In the genomic region with DNA sequence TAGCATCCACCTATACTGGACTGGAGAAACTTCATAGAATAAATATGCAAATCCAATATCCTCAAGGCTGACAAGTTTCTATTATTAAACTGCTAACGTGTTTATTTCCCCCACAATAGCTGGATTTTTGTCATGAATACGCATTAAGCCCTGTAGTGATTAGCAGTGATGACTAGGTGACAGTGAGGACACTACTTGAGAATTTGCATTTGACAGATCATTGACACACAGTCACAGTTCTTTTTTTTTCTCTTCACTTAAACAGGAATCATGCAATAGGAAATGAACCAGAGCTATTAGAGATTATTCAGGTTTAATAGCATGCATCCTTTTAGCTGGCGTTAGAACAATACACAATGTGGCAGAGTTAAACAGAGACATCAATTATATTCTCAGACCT, we compare ENCODE assay signal across 23 cellular contexts. TPM values are rescaled to one million over a fixed set of nuclear protein-coding genes. Genes with fewer than 3 reads are reported as not detected.
DNase-seq lines count a peak whose midpoint lies in the region; ATAC-seq, FAIRE-seq and TF ChIP-seq lines count a peak whose summit lies in the region.
"Had no signal": no experiment of that assay in that cellular context is flagged by ENCODE, and none has a peak within 500 bp of the region (broad histone marks: within the 10 kb centered on the region; RNA-seq: fewer than 3 reads in every experiment).

No MANE protein-coding gene starts in this region.

- H3K36me3 Mint-ChIP-seq in mesothelial cell of epicardium, result peaks cover 54% of the 10 kb centered on the region
- H3K36me3 Mint-ChIP-seq: CD14-positive monocyte, T-cell had no signal

- no peaks in the 10 kb centered on the region for H3K27me3 Mint-ChIP-seq in mesothelial cell of epicardium (ENCODE audit: low read depth)
- H3K27me3 Mint-ChIP-seq: T-cell had no signal

- DNase-seq in D721Med (ENCODE audit: insufficient read length, low spot score), result no peak
- DNase-seq in NCI-H146 treated with DMSO at 0.1 percent for 48 hours (lab: John Stamatoyannopoulos, UW; ENCODE audit: unreplicated experiment), result peak; percentile 100
- peak; percentile 57 for DNase-seq in NCI-H774 (lab: John Stamatoyannopoulos, UW)
- DNase-seq in mesothelial cell of epicardium (ENCODE audit: low spot score in 2 of 2, unreplicated experiment in 2 of 2), result no peak
- no peak for DNase-seq in BE2C
- no peak for DNase-seq in NCI-H187 treated with DMSO at 0.1 percent for 48 hours (lab: John Stamatoyannopoulos, UW)
- DNase-seq: EL, GF-D8, MG63, NCI-H1092 treated with DMSO at 0.1 percent for 48 hours, NCI-H2171, NCI-H526, Peyer's patch, T-cell had no signal

- ATAC-seq in HG03565 (IDR thresholded peaks at IDR 0.05; ENCODE audit: unreplicated experiment), result no peak
- ATAC-seq: HepG2, K562, SK-N-SH treated with all-trans-retinoic acid at 6 μM for 48 hours, T-cell had no signal

- peaks cover 11% of the 10 kb centered on the region for H3K4me1 ChIP-seq in BE2C
- H3K4me1 ChIP-seq: Peyer's patch had no signal

- peak overlapping the region; percentile 39 for H3K27ac Mint-ChIP-seq in mesothelial cell of epicardium
- H3K27ac Mint-ChIP-seq: CD14-positive monocyte; T-cell; T-helper 2 cell treated with Interferon-gamma antibody and Interleukin-4, amounts not matched to agents 5 μg/mL and 100 μg/mL, for 36 hours had no signal

- peak; percentile 56 for FAIRE-seq in D721Med (lab: Jason Lieb, UNC)
- FAIRE-seq: H54, HepG2, K562 had no signal

- peaks cover 10% of the 10 kb centered on the region for H3K36me3 ChIP-seq in BE2C
- H3K36me3 ChIP-seq: MG63, Peyer's patch had no signal

- no peaks in the 10 kb centered on the region for H3K27me3 ChIP-seq in BE2C
- H3K27me3 ChIP-seq: MG63, Peyer's patch had no signal

- no peak overlapping the region for H3K4me3 Mint-ChIP-seq in mesothelial cell of epicardium
- H3K4me3 Mint-ChIP-seq: CD14-positive monocyte; T-cell; T-helper 2 cell treated with Interferon-gamma antibody and Interleukin-4, amounts not matched to agents 5 μg/mL and 100 μg/mL, for 36 hours had no signal

- peaks cover 65% of the 10 kb centered on the region for H3K4me1 Mint-ChIP-seq in mesothelial cell of epicardium
- H3K4me1 Mint-ChIP-seq: CD14-positive monocyte, T-cell had no signal

- no peak for TF ChIP-seq CTCF in D721Med (IDR thresholded peaks at IDR 0.05; ENCODE audit: insufficient read depth, missing control alignments)
- TF ChIP-seq CTCF in mesothelial cell of epicardium (IDR thresholded peaks at IDR 0.05; ENCODE audit: unreplicated experiment), result no peak
- TF ChIP-seq CTCF in BE2C (IDR thresholded peaks at IDR 0.05; ENCODE audit: low read depth, low read length), result no peak

- H3K4me3 ChIP-seq in BE2C (ENCODE audit: low read depth, low read length), result no peak overlapping the region
- H3K4me3 ChIP-seq: K562, MG63, Peyer's patch had no signal

- H3K9me3 Mint-ChIP-seq in mesothelial cell of epicardium, result peaks cover 4% of the 10 kb centered on the region

- no peaks in the 10 kb centered on the region for H3K9me3 ChIP-seq in BE2C
- H3K9me3 ChIP-seq: MG63, Peyer's patch had no signal

RNA-seq across cellular contexts. Expression of a gene that starts 35.3 kb away (rescaled TPM):
- total RNA-seq in mesothelial cell of epicardium, result 183 to 190 TPM (median 187 TPM) in 3 replicates
- 17.3 TPM for polyA plus RNA-seq in BE2C (2012; ENCODE audit: insufficient read depth, insufficient read length, low read depth)
- total RNA-seq: HT-29, OCI-LY7 had no signal
- polyA plus RNA-seq: CD14-positive monocyte had no signal

Comparison
In these comparisons a context has a peak if more than half of its experiments do, and no peak if none do; other contexts are left out.
1. DNase-seq: peak in NCI-H146 treated with DMSO at 0.1 percent for 48 hours (single experiment) and NCI-H774 (single experiment); none in D721Med (single experiment), mesothelial cell of epicardium (0 of 2), BE2C (single experiment) and NCI-H187 treated with DMSO at 0.1 percent for 48 hours (single experiment).